In the genomic region with DNA sequence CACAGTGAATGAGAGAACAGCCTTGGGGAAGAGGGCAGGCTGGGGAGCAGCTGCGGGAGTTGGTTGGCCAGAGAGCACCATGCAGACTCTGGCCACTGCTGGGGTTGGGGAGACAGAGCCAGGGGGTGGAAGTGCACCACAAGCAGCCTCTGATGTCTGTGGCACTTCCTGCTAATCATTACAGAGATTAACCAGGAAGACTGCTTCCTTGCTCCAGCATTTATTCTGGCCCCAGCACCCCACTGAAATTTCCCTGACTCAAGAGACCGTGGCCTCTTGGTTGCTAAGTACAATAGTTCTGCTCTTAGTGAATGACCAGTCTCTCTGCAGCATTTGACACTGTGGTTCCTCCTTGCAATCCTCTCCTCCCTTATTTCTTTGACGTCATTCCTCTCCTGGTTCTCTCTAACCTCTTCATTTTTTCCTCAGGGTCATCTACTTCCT, we compare ENCODE assay signal across 15 cellular contexts.
DNase-seq lines count a peak whose midpoint lies in the region; ATAC-seq and TF ChIP-seq lines count a peak whose summit lies in the region.
"Had no signal": no experiment of that assay in that cellular context is flagged by ENCODE, and none has a peak within 500 bp of the region (broad histone marks: within the 10 kb centered on the region; RNA-seq: fewer than 3 reads in every experiment).

No MANE protein-coding gene starts in this region.

- DNase-seq in DMS53 (lab: John Stamatoyannopoulos, UW) (peak; percentile 9), DMS53 treated with DMSO at 0.1 percent for 48 hours (lab: John Stamatoyannopoulos, UW; ENCODE audit: unreplicated experiment) (no peak), brain microvascular endothelial cell (peak; percentile 54), left lung (no peak), thyroid gland (peak; percentile 76 to 77), KG1 (lab: John Stamatoyannopoulos, UW) (no peak)
- no peak for DNase-seq in naive thymus-derived CD4-positive, alpha-beta T cell
- DNase-seq: 8988T, amniotic stem cell, GDM1, GOT3, mucosa of descending colon, NCI-H524 had no signal

- H3K36me3 ChIP-seq in brain microvascular endothelial cell (replicated peaks) (no peaks in the 10 kb centered on the region), left lung (no peaks in the 10 kb centered on the region), thyroid gland (no peaks in the 10 kb centered on the region)
- H3K36me3 ChIP-seq in naive thymus-derived CD4-positive, alpha-beta T cell (ENCODE audit: control insufficient read depth in 2 of 3, insufficient read depth in 3 of 3, low read length in 3 of 3): no peaks in the 10 kb centered on the region

- intact Hi-C loops in left lung (cut with DNase I): no loop called here
- intact Hi-C loops in thyroid gland (cut with DNase I): no loop called here
- intact Hi-C loops in naive thymus-derived CD4-positive, alpha-beta T cell (cut with micrococcal nuclease): no loop called here

- peaks cover 4 to 22% (median 19%) of the 10 kb centered on the region in 5 donors for H3K27me3 Mint-ChIP-seq in naive thymus-derived CD4-positive, alpha-beta T cell

- H3K9me3 Mint-ChIP-seq in naive thymus-derived CD4-positive, alpha-beta T cell: peaks cover 0 to 3% (median 0%) of the 10 kb centered on the region in 11 donors
- H3K9me3 Mint-ChIP-seq: stimulated activated memory B cell treated with anti-CD40 and anti-IgM and Interleukin-4, amounts not matched to agents 10 μg/mL and 1 μg/mL and 100 μg/mL, for 72 hours had no signal

- H3K27me3 ChIP-seq in brain microvascular endothelial cell (replicated peaks): no peaks in the 10 kb centered on the region
- no peaks in the 10 kb centered on the region for H3K27me3 ChIP-seq in left lung
- no peaks in the 10 kb centered on the region for H3K27me3 ChIP-seq in thyroid gland
- no peaks in the 10 kb centered on the region for H3K27me3 ChIP-seq in naive thymus-derived CD4-positive, alpha-beta T cell (ENCODE audit: control insufficient read depth in 2 of 2, insufficient read depth in 2 of 2, low read length in 2 of 2)

- POLR2A ChIA-PET in naive thymus-derived CD4-positive, alpha-beta T cell (lab: Charles Lee): no interaction called here

- peak in 1 of 2 donors; percentile 8 for TF ChIP-seq POLR2A in thyroid gland (IDR thresholded peaks at IDR 0.05)

- WGBS in thyroid gland, 2 donors: 14 to 25% methylated on average over 3 of the region's 3 CpGs

- no peak overlapping the region for H3K27ac Mint-ChIP-seq in naive thymus-derived CD4-positive, alpha-beta T cell
- H3K27ac Mint-ChIP-seq: stimulated activated memory B cell treated with anti-CD40 and anti-IgM and Interleukin-4, amounts not matched to agents 10 μg/mL and 1 μg/mL and 100 μg/mL, for 72 hours had no signal

- H3K4me3 ChIP-seq in brain microvascular endothelial cell (ENCODE audit: low read depth, low read length): no peak overlapping the region
- no peak overlapping the region for H3K4me3 ChIP-seq in left lung
- no peak overlapping the region for H3K4me3 ChIP-seq in thyroid gland (replicated peaks in 1 of 3)
- H3K4me3 ChIP-seq in naive thymus-derived CD4-positive, alpha-beta T cell (ENCODE audit: low read length): no peak overlapping the region
- H3K4me3 ChIP-seq: mucosa of descending colon had no signal

- no peaks in the 10 kb centered on the region for H3K9me3 ChIP-seq in left lung
- H3K9me3 ChIP-seq in thyroid gland: no peaks in the 10 kb centered on the region
- H3K9me3 ChIP-seq in naive thymus-derived CD4-positive, alpha-beta T cell (ENCODE audit: control insufficient read depth in 2 of 3, low read length in 3 of 3): no peaks in the 10 kb centered on the region
- H3K9me3 ChIP-seq: mucosa of descending colon had no signal

- H3K27ac ChIP-seq in brain microvascular endothelial cell (no peak overlapping the region), left lung (no peak overlapping the region), thyroid gland (peak overlapping the region; percentile 65 to 69 (median 68))
- H3K27ac ChIP-seq in naive thymus-derived CD4-positive, alpha-beta T cell (ENCODE audit: low read depth, low read length): no peak overlapping the region

- TF ChIP-seq CTCF in brain microvascular endothelial cell (IDR thresholded peaks at IDR 0.05; ENCODE audit: low read depth, low read length, missing control alignments) (no peak), left lung (IDR thresholded peaks at IDR 0.05) (no peak), thyroid gland (IDR thresholded peaks at IDR 0.05) (no peak)

- no peak overlapping the region for H3K4me3 Mint-ChIP-seq in naive thymus-derived CD4-positive, alpha-beta T cell
- H3K4me3 Mint-ChIP-seq: stimulated activated memory B cell treated with anti-CD40 and anti-IgM and Interleukin-4, amounts not matched to agents 10 μg/mL and 1 μg/mL and 100 μg/mL, for 72 hours had no signal

- H3K4me1 ChIP-seq in left lung: peaks cover 4 to 11% of the 10 kb centered on the region in 2 donors
- peaks cover 18 to 44% of the 10 kb centered on the region in 2 donors for H3K4me1 ChIP-seq in thyroid gland
- no peaks in the 10 kb centered on the region for H3K4me1 ChIP-seq in naive thymus-derived CD4-positive, alpha-beta T cell (ENCODE audit: control insufficient read depth in 2 of 2, insufficient read depth in 2 of 2, low read length in 2 of 2)

- CTCF ChIA-PET in naive thymus-derived CD4-positive, alpha-beta T cell (lab: Charles Lee): no interaction called here

- ATAC-seq in left lung (peak; percentile 22), HG02588 (IDR thresholded peaks at IDR 0.05; ENCODE audit: unreplicated experiment) (no peak)
- ATAC-seq in naive thymus-derived CD4-positive, alpha-beta T cell: no peak
- ATAC-seq: mucosa of descending colon had no signal

- in situ Hi-C loops in brain microvascular endothelial cell (cut with HindIII; ENCODE audit: low pct_ligation_motif_present, low sequenced_read_pairs): no loop called here

- H3K36me3 Mint-ChIP-seq in naive thymus-derived CD4-positive, alpha-beta T cell: no peaks in the 10 kb centered on the region
- H3K36me3 Mint-ChIP-seq: stimulated activated memory B cell treated with anti-CD40 and anti-IgM and Interleukin-4, amounts not matched to agents 10 μg/mL and 1 μg/mL and 100 μg/mL, for 72 hours had no signal

- H3K4me1 Mint-ChIP-seq in naive thymus-derived CD4-positive, alpha-beta T cell: no peaks in the 10 kb centered on the region
- H3K4me1 Mint-ChIP-seq: stimulated activated memory B cell treated with anti-CD40 and anti-IgM and Interleukin-4, amounts not matched to agents 10 μg/mL and 1 μg/mL and 100 μg/mL, for 72 hours had no signal

Comparison
In these comparisons a context has a peak if more than half of its experiments do, and no peak if none do; other contexts are left out.
1. DNase-seq: peak in DMS53 (single experiment), brain microvascular endothelial cell (single experiment) and thyroid gland (2 of 2); none in DMS53 treated with DMSO at 0.1 percent for 48 hours (single experiment), left lung (0 of 2), naive thymus-derived CD4-positive, alpha-beta T cell (0 of 9) and KG1 (single experiment).
2. H3K27ac ChIP-seq: peak in thyroid gland (3 of 3); none in brain microvascular endothelial cell (single experiment), left lung (0 of 2) and naive thymus-derived CD4-positive, alpha-beta T cell (single experiment).